In the genomic region with DNA sequence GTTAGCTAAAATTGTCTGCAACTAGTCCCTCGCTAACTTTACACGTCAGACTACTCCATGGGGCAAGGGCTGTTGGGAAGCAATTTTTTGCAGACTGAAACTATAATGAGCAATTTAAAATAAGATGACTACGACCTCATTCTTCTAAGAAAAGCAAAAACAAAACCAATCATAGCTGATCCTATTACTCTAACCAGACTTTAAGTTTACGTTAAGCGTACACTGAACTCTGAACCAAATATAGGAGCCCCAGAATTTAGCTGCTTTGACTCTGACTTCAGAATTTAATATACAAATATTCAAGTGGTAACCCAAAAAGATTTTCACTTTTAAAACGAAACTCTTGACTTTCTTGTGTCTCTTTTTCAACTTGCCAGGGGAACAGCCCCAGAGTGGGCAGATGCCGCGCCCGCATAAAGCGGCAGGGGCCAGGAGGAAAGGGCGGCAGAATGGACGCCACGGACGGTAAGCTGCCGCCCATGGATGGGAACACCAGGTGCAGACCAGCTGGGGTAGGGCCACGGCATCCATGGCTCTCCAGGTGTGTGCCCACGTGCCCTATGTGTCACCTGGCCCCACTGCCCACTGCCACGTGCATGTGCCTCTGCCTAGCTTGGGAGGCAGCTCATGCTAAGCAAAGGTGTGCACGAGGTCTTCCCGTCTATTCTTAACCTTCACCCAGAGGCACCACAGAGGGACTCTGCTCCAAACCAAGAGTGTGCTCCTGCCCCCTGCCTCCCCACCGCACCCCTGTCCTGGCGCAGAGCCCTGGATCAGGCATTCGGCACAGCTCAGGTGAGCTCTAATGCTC, we compare ENCODE assay signal across 24 cellular contexts.
A peak's percentile ranks its signal among the peaks of the same experiment; 100 is the strongest.
DNase-seq lines count a peak whose midpoint lies in the region; FAIRE-seq and TF ChIP-seq lines count a peak whose summit lies in the region.
"Had no signal": no experiment of that assay in that cellular context is flagged by ENCODE, and none has a peak within 500 bp of the region (broad histone marks: within the 10 kb centered on the region; RNA-seq: fewer than 3 reads in every experiment).

No MANE protein-coding gene starts in this region.

- H3K27me3 Mint-ChIP-seq in activated naive CD4-positive, alpha-beta T cell treated with anti-CD3 and anti-CD28 coated beads, Interleukin-2, amount 10 ng/mL, durations not matched to agents 7 days and 5 days, result no peaks in the 10 kb centered on the region
- no peaks in the 10 kb centered on the region for H3K27me3 Mint-ChIP-seq in chondrocyte (ENCODE audit: low read depth)
- no peaks in the 10 kb centered on the region for H3K27me3 Mint-ChIP-seq in mesothelial cell of epicardium (ENCODE audit: low read depth)
- H3K27me3 Mint-ChIP-seq: activated CD8-positive, alpha-beta memory T cell treated with anti-CD3 and anti-CD28 coated beads, Interleukin-2, amount 10 ng/mL, durations not matched to agents 7 days and 5 days; CD4-positive, CD25-positive, alpha-beta regulatory T cell; stimulated activated memory B cell treated with anti-CD40 and anti-IgM and Interleukin-4, amounts not matched to agents 10 μg/mL and 1 μg/mL and 100 μg/mL, for 72 hours had no signal

- DNase-seq in activated naive CD4-positive, alpha-beta T cell treated with anti-CD3 and anti-CD28 coated beads, Interleukin-2, amount 50 U/mL, for 16 hours, result peak; percentile 8
- DNase-seq in activated naive CD4-positive, alpha-beta T cell treated with anti-CD3 and anti-CD28 coated beads, Interleukin-2, amount 10 ng/mL, durations not matched to agents 7 days and 5 days, result no peak
- DNase-seq in chondrocyte (ENCODE audit: low spot score), result peak; percentile 77
- peak in 1 of 2 experiments; percentile 29 for DNase-seq in mesothelial cell of epicardium (ENCODE audit: low spot score in 2 of 2, unreplicated experiment in 2 of 2)
- peak; percentile 63 for DNase-seq in spleen
- no peak for DNase-seq in H54 (ENCODE audit: insufficient read length, low spot score)
- no peak for DNase-seq in NCI-H82 (lab: John Stamatoyannopoulos, UW)
- no peak for DNase-seq in transverse colon
- DNase-seq: ACHN; activated CD4-positive, alpha-beta T cell treated with anti-CD3 and anti-CD28 coated beads for 48 hours; activated CD8-positive, alpha-beta memory T cell treated with anti-CD3 and anti-CD28 coated beads, Interleukin-2, amount 10 ng/mL, durations not matched to agents 7 days and 5 days; CD4-positive, CD25-positive, alpha-beta regulatory T cell; cerebellar nuclear complex; DMS153; effector CD8-positive, alpha-beta T cell; GDM1; HFFc6; NCI-H748 treated with DMSO at 0.1 percent for 48 hours; occipital lobe; SHP77; T-helper 1 cell; testis had no signal

- H3K27me3 ChIP-seq in spleen (replicated peaks in 1 of 7), result no peaks in the 10 kb centered on the region
- H3K27me3 ChIP-seq in transverse colon, result no peaks in the 10 kb centered on the region
- H3K27me3 ChIP-seq: testis had no signal

- H3K36me3 ChIP-seq in spleen (peaks cover 0 to 96% (median 49%) of the 10 kb centered on the region in 6 donors), transverse colon (peaks cover 0 to 13% (median 3%) of the 10 kb centered on the region in 4 donors)

- H3K4me3 ChIP-seq in spleen, result no peak overlapping the region
- no peak overlapping the region for H3K4me3 ChIP-seq in transverse colon
- H3K4me3 ChIP-seq: testis had no signal

- intact Hi-C loops in spleen (cut with DNase I; ENCODE audit: low total_unique reads) (no loop called here), transverse colon (cut with DNase I; ENCODE audit: low total_unique reads) (no loop called here)

- TF ChIP-seq CTCF in chondrocyte (IDR thresholded peaks at IDR 0.05) (no peak), mesothelial cell of epicardium (IDR thresholded peaks at IDR 0.05; ENCODE audit: unreplicated experiment) (no peak), spleen (IDR thresholded peaks at IDR 0.05 in 8 of 11, conservative IDR thresholded peaks at IDR 0.05 in 3 of 11) (no peak), transverse colon (IDR thresholded peaks at IDR 0.05) (no peak)

- no peak for FAIRE-seq in H54 (lab: Jason Lieb, UNC)
- FAIRE-seq: astrocyte had no signal

- TF ChIP-seq EP300 in transverse colon (IDR thresholded peaks at IDR 0.05; ENCODE audit: low read depth), result no peak

- H3K36me3 Mint-ChIP-seq in activated naive CD4-positive, alpha-beta T cell treated with anti-CD3 and anti-CD28 coated beads, Interleukin-2, amount 10 ng/mL, durations not matched to agents 7 days and 5 days, result peaks cover 48% of the 10 kb centered on the region
- H3K36me3 Mint-ChIP-seq in chondrocyte (ENCODE audit: low read depth) (peaks cover 17% of the 10 kb centered on the region), mesothelial cell of epicardium (peaks cover 29% of the 10 kb centered on the region)

- H3K4me1 ChIP-seq in spleen (no peaks in the 10 kb centered on the region), transverse colon (no peaks in the 10 kb centered on the region)
- H3K4me1 ChIP-seq: testis had no signal

- no peak overlapping the region for H3K4me3 Mint-ChIP-seq in activated naive CD4-positive, alpha-beta T cell treated with anti-CD3 and anti-CD28 coated beads, Interleukin-2, amount 10 ng/mL, durations not matched to agents 7 days and 5 days
- H3K4me3 Mint-ChIP-seq in chondrocyte (ENCODE audit: unreplicated experiment), result no peak overlapping the region
- H3K4me3 Mint-ChIP-seq in mesothelial cell of epicardium, result no peak overlapping the region
- H3K4me3 Mint-ChIP-seq: activated CD8-positive, alpha-beta memory T cell treated with anti-CD3 and anti-CD28 coated beads, Interleukin-2, amount 10 ng/mL, durations not matched to agents 7 days and 5 days; CD4-positive, CD25-positive, alpha-beta regulatory T cell; HFFc6; stimulated activated memory B cell treated with anti-CD40 and anti-IgM and Interleukin-4, amounts not matched to agents 10 μg/mL and 1 μg/mL and 100 μg/mL, for 72 hours had no signal

- no peaks in the 10 kb centered on the region for H3K9me3 Mint-ChIP-seq in activated naive CD4-positive, alpha-beta T cell treated with anti-CD3 and anti-CD28 coated beads, Interleukin-2, amount 10 ng/mL, durations not matched to agents 7 days and 5 days
- H3K9me3 Mint-ChIP-seq in chondrocyte (ENCODE audit: low read depth) (no peaks in the 10 kb centered on the region), mesothelial cell of epicardium (no peaks in the 10 kb centered on the region)
- H3K9me3 Mint-ChIP-seq: HFFc6; stimulated activated memory B cell treated with anti-CD40 and anti-IgM and Interleukin-4, amounts not matched to agents 10 μg/mL and 1 μg/mL and 100 μg/mL, for 72 hours had no signal

- CTCF ChIA-PET in activated naive CD4-positive, alpha-beta T cell treated with anti-CD3 and anti-CD28 coated beads, Interleukin-2, amount 10 ng/mL, durations not matched to agents 7 days and 5 days (lab: Charles Lee), result no interaction called here

- no peaks in the 10 kb centered on the region for H3K4me1 Mint-ChIP-seq in activated naive CD4-positive, alpha-beta T cell treated with anti-CD3 and anti-CD28 coated beads, Interleukin-2, amount 10 ng/mL, durations not matched to agents 7 days and 5 days
- H3K4me1 Mint-ChIP-seq in chondrocyte (ENCODE audit: low read depth) (no peaks in the 10 kb centered on the region), mesothelial cell of epicardium (peaks cover 29% of the 10 kb centered on the region)
- H3K4me1 Mint-ChIP-seq: activated CD8-positive, alpha-beta memory T cell treated with anti-CD3 and anti-CD28 coated beads, Interleukin-2, amount 10 ng/mL, durations not matched to agents 7 days and 5 days; CD4-positive, CD25-positive, alpha-beta regulatory T cell; stimulated activated memory B cell treated with anti-CD40 and anti-IgM and Interleukin-4, amounts not matched to agents 10 μg/mL and 1 μg/mL and 100 μg/mL, for 72 hours had no signal

- H3K27ac ChIP-seq in spleen (no peak overlapping the region), transverse colon (no peak overlapping the region)
- H3K27ac ChIP-seq: testis had no signal

- 90 to 94% (median 93%) methylated on average over 21 to 23 of the region's 23 CpGs for WGBS in spleen, 5 donors
- WGBS in transverse colon (ENCODE audit: low coverage in 1 of 2), 2 donors, result 80 to 89% methylated on average over 5 to 23 of the region's 23 CpGs

- TF ChIP-seq POLR2A in spleen (IDR thresholded peaks at IDR 0.05), result no peak
- TF ChIP-seq POLR2A in H54 (IDR thresholded peaks at IDR 0.05; ENCODE audit: low read depth, low read length), result no peak
- TF ChIP-seq POLR2A in transverse colon (IDR thresholded peaks at IDR 0.05), result no peak

- no peak overlapping the region for H3K27ac Mint-ChIP-seq in activated naive CD4-positive, alpha-beta T cell treated with anti-CD3 and anti-CD28 coated beads, Interleukin-2, amount 10 ng/mL, durations not matched to agents 7 days and 5 days
- H3K27ac Mint-ChIP-seq in chondrocyte (ENCODE audit: unreplicated experiment) (no peak overlapping the region), mesothelial cell of epicardium (peak overlapping the region; percentile 93)
- H3K27ac Mint-ChIP-seq: activated CD8-positive, alpha-beta memory T cell treated with anti-CD3 and anti-CD28 coated beads, Interleukin-2, amount 10 ng/mL, durations not matched to agents 7 days and 5 days; HFFc6; stimulated activated memory B cell treated with anti-CD40 and anti-IgM and Interleukin-4, amounts not matched to agents 10 μg/mL and 1 μg/mL and 100 μg/mL, for 72 hours had no signal

- in situ Hi-C loops in transverse colon (cut with MboI; ENCODE audit: low pct_ligation_motif_present in 1 of 4, low pct_unique_long_range_greater_than_20kb in 1 of 4, low sequenced_read_pairs in 3 of 4), result no loop called here

- H3K9me3 ChIP-seq in spleen (peaks cover 0 to under 1% (median 0%) of the 10 kb centered on the region in 8 donors), transverse colon (no peaks in the 10 kb centered on the region)
- H3K9me3 ChIP-seq: testis had no signal

Comparison
In these comparisons a context has a peak if more than half of its experiments do, and no peak if none do; other contexts are left out.
1. DNase-seq: peak in activated naive CD4-positive, alpha-beta T cell treated with anti-CD3 and anti-CD28 coated beads, Interleukin-2, amount 50 U/mL, for 16 hours (single experiment), chondrocyte (single experiment) and spleen (single experiment); none in activated naive CD4-positive, alpha-beta T cell treated with anti-CD3 and anti-CD28 coated beads, Interleukin-2, amount 10 ng/mL, durations not matched to agents 7 days and 5 days (single experiment), H54 (single experiment), NCI-H82 (single experiment) and transverse colon (single experiment).